In the genomic region with DNA sequence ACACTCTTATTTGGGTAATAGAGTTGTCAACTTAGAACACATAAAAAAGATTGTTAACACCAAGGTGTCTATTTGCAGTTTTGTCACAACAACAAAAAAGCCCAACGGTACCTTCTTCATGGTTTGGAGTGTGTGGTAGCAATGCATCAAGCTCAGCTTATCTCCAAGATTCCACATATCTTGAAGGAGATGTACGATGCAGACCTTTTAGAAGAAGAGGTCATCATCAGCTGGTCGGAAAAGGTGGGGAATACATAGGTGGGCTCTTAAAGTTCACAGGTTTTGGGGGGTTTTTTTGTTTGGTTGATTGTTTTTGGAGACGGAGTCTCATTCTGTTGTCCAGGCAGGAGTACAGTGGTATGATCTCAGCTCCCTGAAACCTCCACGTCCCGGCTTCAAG, we compare ENCODE assay signal across 29 cellular contexts. TPM values are rescaled to one million over a fixed set of nuclear protein-coding genes. Genes with fewer than 3 reads are reported as not detected.
DNase-seq lines count a peak whose midpoint lies in the region; ATAC-seq, FAIRE-seq and TF ChIP-seq lines count a peak whose summit lies in the region.
"Had no signal": no experiment of that assay in that cellular context is flagged by ENCODE, and none has a peak within 500 bp of the region (broad histone marks: within the 10 kb centered on the region; RNA-seq: fewer than 3 reads in every experiment).

No MANE protein-coding gene starts in this region.

- H3K4me2 ChIP-seq in GM12878 (ENCODE audit: control insufficient read depth, insufficient read depth) = no peak overlapping the region

- 97% methylated on average over 6 of the region's 6 CpGs for WGBS in GM12878 (ENCODE audit: insufficient coverage, insufficient replicate concordance, low lambda C conversion rate, missing lambda C conversion rate)

- FAIRE-seq in GM12878 (lab: Jason Lieb, UNC) = no peak

- peaks cover 21 to 78% of the 10 kb centered on the region in 2 experiments for H3K36me3 ChIP-seq in GM12878 (ENCODE audit: control insufficient read depth in 2 of 2, insufficient read depth in 2 of 2, low read length in 1 of 2)

- H3K36me3 Mint-ChIP-seq in activated T-cell treated with anti-CD3 and anti-CD28 coated beads, Interleukin-2, amount 50 U/mL, for 24 hours (ENCODE audit: low read depth) = peaks cover 97% of the 10 kb centered on the region
- H3K36me3 Mint-ChIP-seq in activated T-cell treated with anti-CD3 and anti-CD28 coated beads, Interleukin-2, amount 50 U/mL, for 4 hours (ENCODE audit: insufficient read depth) = peaks cover 81% of the 10 kb centered on the region
- H3K36me3 Mint-ChIP-seq in IgD-negative memory B cell = peaks cover 2% of the 10 kb centered on the region
- peaks cover 82% of the 10 kb centered on the region for H3K36me3 Mint-ChIP-seq in natural killer cell treated with Interleukin-12 subunit alpha and Interleukin-12 subunit beta and Interleukin-15 and Interleukin-18, amount 100 ng/mL, for 72 hours

- no peak overlapping the region for H2AFZ ChIP-seq in GM12878 (ENCODE audit: control insufficient read depth, low read depth, low read length)
- H2AFZ ChIP-seq: GM23248 had no signal

- peaks cover 6% of the 10 kb centered on the region; the same call in 1 of the 2 replicates for H3K4me1 ChIP-seq in GM12878 (ENCODE audit: control insufficient read depth, insufficient read depth, low read length)

- no peaks in the 10 kb centered on the region for H3K27me3 Mint-ChIP-seq in activated T-cell treated with anti-CD3 and anti-CD28 coated beads, Interleukin-2, amount 50 U/mL, for 24 hours
- no peaks in the 10 kb centered on the region for H3K27me3 Mint-ChIP-seq in activated T-cell treated with anti-CD3 and anti-CD28 coated beads, Interleukin-2, amount 50 U/mL, for 4 hours (ENCODE audit: low read depth)
- no peaks in the 10 kb centered on the region for H3K27me3 Mint-ChIP-seq in IgD-negative memory B cell
- H3K27me3 Mint-ChIP-seq in natural killer cell treated with Interleukin-12 subunit alpha and Interleukin-12 subunit beta and Interleukin-15 and Interleukin-18, amount 100 ng/mL, for 72 hours = no peaks in the 10 kb centered on the region

- SMC1A ChIA-PET in GM12878 (lab: Charles Lee; ENCODE audit: uncharacterized antibody, unreplicated experiment) = no interaction called here

- H4K20me1 ChIP-seq in GM12878 (ENCODE audit: control insufficient read depth, insufficient read depth) = peaks cover 16% of the 10 kb centered on the region

- CTCF ChIA-PET in GM12878 (lab: Yijun Ruan, JAX) = interaction anchor here (6.6 kb wide), 1 partner anchor 52 kb away, joined by 38 read pairs; no protein-coding TSS in a partner anchor

- intact Hi-C loops in GM12878 (cut with micrococcal nuclease; ENCODE audit: unreplicated experiment) = no loop called here

- no TSS peak for BruUV-seq in GM12878 (replicated peaks; lab: Mats Ljungman, UMichigan)

- no peak overlapping the region for H3K4me3 ChIP-seq in GM12878
- H3K4me3 ChIP-seq: GM23248, psoas muscle, tibial nerve had no signal

- no peaks in the 10 kb centered on the region for H3K9me3 Mint-ChIP-seq in activated T-cell treated with anti-CD3 and anti-CD28 coated beads, Interleukin-2, amount 50 U/mL, for 24 hours
- H3K9me3 Mint-ChIP-seq in activated T-cell treated with anti-CD3 and anti-CD28 coated beads, Interleukin-2, amount 50 U/mL, for 4 hours = no peaks in the 10 kb centered on the region
- H3K9me3 Mint-ChIP-seq in IgD-negative memory B cell = no peaks in the 10 kb centered on the region
- no peaks in the 10 kb centered on the region for H3K9me3 Mint-ChIP-seq in natural killer cell treated with Interleukin-12 subunit alpha and Interleukin-12 subunit beta and Interleukin-15 and Interleukin-18, amount 100 ng/mL, for 72 hours
- H3K9me3 Mint-ChIP-seq: CD8-positive, alpha-beta T cell; T-helper 2 cell treated with Interferon-gamma antibody and Interleukin-4, amounts not matched to agents 5 μg/mL and 100 μg/mL, for 36 hours had no signal

- no peak for ATAC-seq in activated T-cell treated with anti-CD3 and anti-CD28 coated beads, Interleukin-2, amount 50 U/mL, for 4 hours
- ATAC-seq in GM12878 = no peak
- no peak for ATAC-seq in natural killer cell treated with Interleukin-12 subunit alpha and Interleukin-12 subunit beta and Interleukin-15 and Interleukin-18, amount 100 ng/mL, for 72 hours
- no peak for ATAC-seq in HG03025 (IDR thresholded peaks at IDR 0.05; ENCODE audit: low FRiP score, unreplicated experiment)
- ATAC-seq: CD8-positive, alpha-beta T cell; esophagus mucosa; foreskin keratinocyte; left cardiac atrium; PC-3; psoas muscle; Right ventricle myocardium inferior had no signal

- peaks cover 62% of the 10 kb centered on the region for H3K4me1 Mint-ChIP-seq in activated T-cell treated with anti-CD3 and anti-CD28 coated beads, Interleukin-2, amount 50 U/mL, for 24 hours (ENCODE audit: low read depth)
- peaks cover 56% of the 10 kb centered on the region for H3K4me1 Mint-ChIP-seq in activated T-cell treated with anti-CD3 and anti-CD28 coated beads, Interleukin-2, amount 50 U/mL, for 4 hours (ENCODE audit: low read depth)
- peaks cover 10 to 34% (median 28%) of the 10 kb centered on the region in 3 donors for H3K4me1 Mint-ChIP-seq in IgD-negative memory B cell
- peaks cover 31 to 40% of the 10 kb centered on the region in 2 donors for H3K4me1 Mint-ChIP-seq in natural killer cell treated with Interleukin-12 subunit alpha and Interleukin-12 subunit beta and Interleukin-15 and Interleukin-18, amount 100 ng/mL, for 72 hours (ENCODE audit: low read depth in 2 of 2)

- H3K4me3 Mint-ChIP-seq in activated T-cell treated with anti-CD3 and anti-CD28 coated beads, Interleukin-2, amount 50 U/mL, for 24 hours = no peak overlapping the region
- no peak overlapping the region for H3K4me3 Mint-ChIP-seq in activated T-cell treated with anti-CD3 and anti-CD28 coated beads, Interleukin-2, amount 50 U/mL, for 4 hours
- H3K4me3 Mint-ChIP-seq in IgD-negative memory B cell = peak overlapping the region in 2 of 4 donors; percentile 11 to 94
- no peak overlapping the region for H3K4me3 Mint-ChIP-seq in natural killer cell treated with Interleukin-12 subunit alpha and Interleukin-12 subunit beta and Interleukin-15 and Interleukin-18, amount 100 ng/mL, for 72 hours
- H3K4me3 Mint-ChIP-seq: CD8-positive, alpha-beta T cell; T-helper 2 cell treated with Interferon-gamma antibody and Interleukin-4, amounts not matched to agents 5 μg/mL and 100 μg/mL, for 36 hours had no signal

- no peak for TF ChIP-seq POLR2A in GM12878 (IDR thresholded peaks at IDR 0.05; ENCODE audit: low read depth, low read length)

- in situ Hi-C loops in GM12878 (cut with MboI) = no loop called here

- peaks cover 36% of the 10 kb centered on the region for H3K79me2 ChIP-seq in GM12878 (ENCODE audit: control insufficient read depth, insufficient read depth, low read length)

- TF ChIP-seq EP300 in GM12878 (IDR thresholded peaks at IDR 0.05; ENCODE audit: borderline replicate concordance in 1 of 2, control insufficient read depth in 1 of 2, low read depth in 2 of 2, low read length in 2 of 2) = no peak

- RAD21 ChIA-PET in GM12878 (lab: Charles Lee; ENCODE audit: unreplicated experiment) = interaction anchor here (0.8 kb wide), 1 partner anchor 235 kb away, joined by 3 read pairs; no protein-coding TSS in a partner anchor

- no peak for DNase-seq in activated T-cell treated with anti-CD3 and anti-CD28 coated beads, Interleukin-2, amount 50 U/mL, for 24 hours
- DNase-seq in activated T-cell treated with anti-CD3 and anti-CD28 coated beads, Interleukin-2, amount 50 U/mL, for 4 hours = no peak
- DNase-seq in GM12878 (ENCODE audit: low read depth, low spot score) (no peak), SHP77 treated with DMSO at 0.1 percent for 48 hours (lab: John Stamatoyannopoulos, UW) (no peak), caudate nucleus (lab: John Stamatoyannopoulos, UW) (no peak)
- no peak for DNase-seq in natural killer cell treated with Interleukin-12 subunit alpha and Interleukin-12 subunit beta and Interleukin-15 and Interleukin-18, amount 100 ng/mL, for 72 hours (ENCODE audit: low spot score)
- DNase-seq: activated CD4-positive, alpha-beta T cell treated with anti-CD3 and anti-CD28 coated beads, Interleukin-2, amount 50 U/mL, for 1 hour; amniotic stem cell; CD8-positive, alpha-beta T cell; DMS 273 treated with DMSO at 0.1 percent for 48 hours; effector CD4-positive, alpha-beta T cell; EL; foreskin keratinocyte; GM23248; left cardiac atrium; NCI-H1105; NCI-H187 treated with DMSO at 0.1 percent for 48 hours; NCI-H524 treated with DMSO at 0.1 percent for 48 hours; NK-92 treated with Interleukin-12 subunit alpha and Interleukin-12 subunit beta, amount 100 ng/mL, for 24 hours; PC-3; psoas muscle; stimulated activated CD4-positive, alpha-beta T cell treated with anti-CD3 and anti-CD28 coated beads, Interleukin-15, amount 100 ng/mL, for 24 hours had no signal

- TF ChIP-seq CTCF in GM12878 (IDR thresholded peaks at IDR 0.05 in 2 of 3, conservative IDR thresholded peaks at IDR 0.05 in 1 of 3; ENCODE audit: control insufficient read depth in 2 of 3, extremely low read depth in 1 of 3, insufficient read depth in 1 of 3, low read depth in 3 of 3, low read length in 3 of 3) = no peak

- no peaks in the 10 kb centered on the region for H3K27me3 ChIP-seq in GM12878 (replicated peaks in 1 of 2; ENCODE audit: control insufficient read depth in 2 of 2, insufficient read depth in 2 of 2, low read length in 1 of 2)
- H3K27me3 ChIP-seq: foreskin keratinocyte, neutrophil, tibial nerve had no signal

- H3K9me3 ChIP-seq in GM12878 (replicated peaks; ENCODE audit: control insufficient read depth, insufficient read depth, low read length) = no peaks in the 10 kb centered on the region
- H3K9me3 ChIP-seq: psoas muscle, tibial nerve had no signal

- POLR2A ChIA-PET in GM12878 (lab: Charles Lee) = no interaction called here

- H3K9ac ChIP-seq in GM12878 (ENCODE audit: control insufficient read depth, insufficient read depth, low read length) = no peak overlapping the region

- H3K27ac ChIP-seq in GM12878 (ENCODE audit: control insufficient read depth, insufficient read depth) (no peak overlapping the region), caudate nucleus (ENCODE audit: low read depth, low read length) (no peak overlapping the region)
- H3K27ac ChIP-seq: foreskin keratinocyte, GM23248, psoas muscle, tibial nerve had no signal

- TF ChIP-seq RAD21 in GM12878 (IDR thresholded peaks at IDR 0.05; ENCODE audit: insufficient read depth, low read depth, low read length) = no peak

- H3K27ac Mint-ChIP-seq in activated T-cell treated with anti-CD3 and anti-CD28 coated beads, Interleukin-2, amount 50 U/mL, for 24 hours = peak overlapping the region; percentile 98
- peak overlapping the region in 2 of 3 donors; percentile 86 to 97 for H3K27ac Mint-ChIP-seq in IgD-negative memory B cell
- peak overlapping the region; percentile 0 to 22 for H3K27ac Mint-ChIP-seq in natural killer cell treated with Interleukin-12 subunit alpha and Interleukin-12 subunit beta and Interleukin-15 and Interleukin-18, amount 100 ng/mL, for 72 hours
- H3K27ac Mint-ChIP-seq: CD8-positive, alpha-beta T cell; T-helper 2 cell treated with Interferon-gamma antibody and Interleukin-4, amounts not matched to agents 5 μg/mL and 100 μg/mL, for 36 hours had no signal

RNA-seq across cellular contexts. Expression of a gene that starts 5.5 kb away (rescaled TPM):
- total RNA-seq in activated T-cell treated with anti-CD3 and anti-CD28 coated beads, Interleukin-2, amount 50 U/mL, for 4 hours = 100 to 1,000 TPM; 434 to 457 (median 451) TPM
- polyA plus RNA-seq in IgD-negative memory B cell (372 TPM), GM12878 (2011; rRNA removed) (268 and 275 TPM in 2 replicates), GM12878 (2014; fragmentation: Illumina TruSeq; extraction: Trizol) (137 and 204 TPM in 2 replicates), GM12878 (2014; fragmentation: Nextera tagmentation; extraction: Ambion mirVana) (10 to 100 TPM; 51.2 to 80.9 TPM), GM12878 (2014; rRNA removed) (83.2 and 89.1 TPM in 2 replicates), GM12878 (2016; fragmentation: Nextera tagmentation; extraction: Ambion mirVana) (100 to 1,000 TPM; 312 to 360 TPM)
- total RNA-seq in GM12878 (2013; cell fraction: nucleolus; rRNA removed) = 250 and 254 TPM in 2 replicates
- total RNA-seq in GM12878 (2014; rRNA removed) (68.6 and 75.6 TPM in 2 replicates), GM12878 (2014; rRNA removed; fragmentation: Illumina TruSeq; extraction: Trizol) (84.1 and 92.7 TPM in 2 replicates), GM12878 (2021) (156 and 166 TPM in 2 replicates)
- 78.4 TPM for polyA plus RNA-seq in GM12878 (2011; ENCODE audit: low read depth)
- polyA plus RNA-seq in GM12878 (2011; cell fraction: cytosol; rRNA removed) = 141 and 164 TPM in 2 replicates
- polyA plus RNA-seq in GM12878 (2011; cell fraction: nucleus; rRNA removed) = 181 and 255 TPM in 2 replicates
- 118 and 152 TPM in 2 replicates for polyA plus RNA-seq in GM12878 (2012)
- polyA minus RNA-seq in GM12878 (2011; rRNA and poly(A)+ RNA removed) = 123 and 221 TPM in 2 replicates
- polyA minus RNA-seq in GM12878 (2011; cell fraction: cytosol; rRNA and poly(A)+ RNA removed) = 54.0 and 67.9 TPM in 2 replicates
- 134 and 194 TPM in 2 replicates for polyA minus RNA-seq in GM12878 (2011; cell fraction: nucleus; rRNA and poly(A)+ RNA removed)
- 100 to 1,000 TPM; 246 to 316 TPM for total RNA-seq in natural killer cell treated with Interleukin-12 subunit alpha and Interleukin-12 subunit beta and Interleukin-15 and Interleukin-18, amount 100 ng/mL, for 72 hours

RNA-seq across cellular contexts. Expression of a gene that starts 45.7 kb away (rescaled TPM):
- 10 to 100 TPM; 79.9 to 96.2 (median 95.5) TPM for total RNA-seq in activated T-cell treated with anti-CD3 and anti-CD28 coated beads, Interleukin-2, amount 50 U/mL, for 4 hours
- 40.3 TPM for polyA plus RNA-seq in IgD-negative memory B cell
- total RNA-seq in GM12878 (2013; cell fraction: nucleolus; rRNA removed) = 225 and 244 TPM in 2 replicates
- 39.6 and 43.3 TPM in 2 replicates for total RNA-seq in GM12878 (2014; rRNA removed)
- total RNA-seq in GM12878 (2014; rRNA removed; fragmentation: Illumina TruSeq; extraction: Trizol) = 48.0 and 48.3 TPM in 2 replicates
- total RNA-seq in GM12878 (2021) = 51.9 and 59.3 TPM in 2 replicates
- 36.8 TPM for polyA plus RNA-seq in GM12878 (2011; ENCODE audit: low read depth)
- 75.1 and 85.6 TPM in 2 replicates for polyA plus RNA-seq in GM12878 (2011; rRNA removed)
- 40.5 and 46.1 TPM in 2 replicates for polyA plus RNA-seq in GM12878 (2011; cell fraction: cytosol; rRNA removed)
- polyA plus RNA-seq in GM12878 (2011; cell fraction: nucleus; rRNA removed) = 90.2 and 95.2 TPM in 2 replicates
- polyA plus RNA-seq in GM12878 (2012) = 39.8 and 47.5 TPM in 2 replicates
- 50.7 and 52.0 TPM in 2 replicates for polyA plus RNA-seq in GM12878 (2014; fragmentation: Illumina TruSeq; extraction: Trizol)
- 10 to 100 TPM; 10.7 to 19.8 TPM for polyA plus RNA-seq in GM12878 (2014; fragmentation: Nextera tagmentation; extraction: Ambion mirVana)
- polyA plus RNA-seq in GM12878 (2014; rRNA removed) = 43.2 and 49.9 TPM in 2 replicates
- polyA plus RNA-seq in GM12878 (2016; fragmentation: Nextera tagmentation; extraction: Ambion mirVana) = 10 to 100 TPM; 28.6 to 31.0 TPM
- polyA minus RNA-seq in GM12878 (2011; rRNA and poly(A)+ RNA removed) = 73.2 and 80.4 TPM in 2 replicates
- 15.8 and 21.0 TPM in 2 replicates for polyA minus RNA-seq in GM12878 (2011; cell fraction: cytosol; rRNA and poly(A)+ RNA removed)
- polyA minus RNA-seq in GM12878 (2011; cell fraction: nucleus; rRNA and poly(A)+ RNA removed) = 63.7 and 92.2 TPM in 2 replicates
- 100 to 1,000 TPM; 101 to 165 TPM for total RNA-seq in natural killer cell treated with Interleukin-12 subunit alpha and Interleukin-12 subunit beta and Interleukin-15 and Interleukin-18, amount 100 ng/mL, for 72 hours

Comparison
In these comparisons a context has a peak if more than half of its experiments do, and no peak if none do; other contexts are left out.
1. H3K27ac Mint-ChIP-seq: peak in every context shown above with its lines; median percentile 98 in activated T-cell treated with anti-CD3 and anti-CD28 coated beads, Interleukin-2, amount 50 U/mL, for 24 hours; 92 in IgD-negative memory B cell; 11 in natural killer cell treated with Interleukin-12 subunit alpha and Interleukin-12 subunit beta and Interleukin-15 and Interleukin-18, amount 100 ng/mL, for 72 hours.